In genomic region chr9:70258692-70259511, GRCh38 we compare ENCODE assay signal across 1 cellular context.
TF ChIP-seq lines count a peak whose summit lies in the region.

Gene SMC5, plus strand, starts transcription at chr9:70258978. Its CDS starts 101 bp downstream, at chr9:70259079.

TF ChIP-seq in GM12878, 131 proteins besides CTCF, POLR2A, EP300 and RAD21 (continued from another document):
- TF ChIP-seq REST (IDR thresholded peaks at IDR 0.05; ENCODE audit: low read depth, low read length) (0 out of 2 replicates have a peak, but pooled peaks have one; percentile 7), ELK1 (IDR thresholded peaks at IDR 0.05; ENCODE audit: low read depth, low read length) (no peak), PKNOX1 (IDR thresholded peaks at IDR 0.05) (peak; percentile 66), NR2C2 (IDR thresholded peaks at IDR 0.05; ENCODE audit: borderline replicate concordance, control insufficient read depth, insufficient read length, low read depth) (no peak), YY1 (IDR thresholded peaks at IDR 0.05; ENCODE audit: low read depth, low read length) (peak; percentile 64), NR2C1 (IDR thresholded peaks at IDR 0.05) (no peak), MYC (IDR thresholded peaks at IDR 0.05; ENCODE audit: insufficient read depth, insufficient read length, insufficient replicate concordance, low read length, severe bottlenecking) (peak; percentile 50), USF1 (IDR thresholded peaks at IDR 0.05; ENCODE audit: borderline replicate concordance, extremely low read length, insufficient read depth, low read depth, low read length) (no peak), RFX5 (IDR thresholded peaks at IDR 0.05; ENCODE audit: low read depth, low read length) (0 out of 2 replicates have a peak, but pooled peaks have one; percentile 49), DPF2 (IDR thresholded peaks at IDR 0.05) (peak; percentile 86), IKZF1 (conservative IDR thresholded peaks at IDR 0.05) (peak; percentile 82), CHD4 (IDR thresholded peaks at IDR 0.05) (no peak), CBFB (IDR thresholded peaks at IDR 0.05; ENCODE audit: low read depth) (peak; percentile 43), BHLHE40 (IDR thresholded peaks at IDR 0.05; ENCODE audit: borderline replicate concordance in 1 of 2, low read depth in 2 of 2, low read length in 1 of 2) (peak; percentile 70), CEBPZ (IDR thresholded peaks at IDR 0.05; ENCODE audit: low read depth, low read length) (no peak), STAT1 (conservative IDR thresholded peaks at IDR 0.05) (no peak), ZZZ3 (IDR thresholded peaks at IDR 0.05; ENCODE audit: control insufficient read depth, insufficient read length, low read depth) (no peak), CHD1 (IDR thresholded peaks at IDR 0.05; ENCODE audit: low read depth, low read length) (0 out of 2 replicates have a peak, but pooled peaks have one; percentile 67), IRF5 (IDR thresholded peaks at IDR 0.05; ENCODE audit: borderline replicate concordance) (no peak), RUNX3 (IDR thresholded peaks at IDR 0.05; ENCODE audit: low read length) (peak; percentile 66), TAF1 (IDR thresholded peaks at IDR 0.05; ENCODE audit: borderline replicate concordance, low read depth, low read length) (peak; percentile 81), STAT3 (IDR thresholded peaks at IDR 0.05; ENCODE audit: low read depth, low read length) (no peak), SPI1 (IDR thresholded peaks at IDR 0.05; ENCODE audit: borderline replicate concordance, insufficient read depth, low read depth, low read length) (0 out of 2 replicates have a peak, but pooled peaks have one; percentile 14), CHD2 (IDR thresholded peaks at IDR 0.05; ENCODE audit: borderline replicate concordance, low read depth, low read length) (peak; percentile 97), SP1 (IDR thresholded peaks at IDR 0.05; ENCODE audit: low read depth, low read length) (peak; percentile 11), PAX5 (IDR thresholded peaks at IDR 0.05; ENCODE audit: borderline replicate concordance, low read depth, low read length) (peak; percentile 52; the same call in 1 of the 2 replicates), EED (IDR thresholded peaks at IDR 0.05; ENCODE audit: low read depth) (peak; percentile 53), HCFC1 (IDR thresholded peaks at IDR 0.05; ENCODE audit: low read length) (peak; percentile 52), RELB (IDR thresholded peaks at IDR 0.05; ENCODE audit: low read depth) (peak; percentile 40; the same call in 1 of the 2 replicates), TCF3 (IDR thresholded peaks at IDR 0.05; ENCODE audit: borderline replicate concordance, insufficient read depth, low read depth, low read length) (peak; percentile 40; the same call in 1 of the 2 replicates), BRCA1 (IDR thresholded peaks at IDR 0.05; ENCODE audit: low read depth, low read length) (peak; percentile 74)
